ENCODE assay signal across 8 cellular contexts in the genomic region with DNA sequence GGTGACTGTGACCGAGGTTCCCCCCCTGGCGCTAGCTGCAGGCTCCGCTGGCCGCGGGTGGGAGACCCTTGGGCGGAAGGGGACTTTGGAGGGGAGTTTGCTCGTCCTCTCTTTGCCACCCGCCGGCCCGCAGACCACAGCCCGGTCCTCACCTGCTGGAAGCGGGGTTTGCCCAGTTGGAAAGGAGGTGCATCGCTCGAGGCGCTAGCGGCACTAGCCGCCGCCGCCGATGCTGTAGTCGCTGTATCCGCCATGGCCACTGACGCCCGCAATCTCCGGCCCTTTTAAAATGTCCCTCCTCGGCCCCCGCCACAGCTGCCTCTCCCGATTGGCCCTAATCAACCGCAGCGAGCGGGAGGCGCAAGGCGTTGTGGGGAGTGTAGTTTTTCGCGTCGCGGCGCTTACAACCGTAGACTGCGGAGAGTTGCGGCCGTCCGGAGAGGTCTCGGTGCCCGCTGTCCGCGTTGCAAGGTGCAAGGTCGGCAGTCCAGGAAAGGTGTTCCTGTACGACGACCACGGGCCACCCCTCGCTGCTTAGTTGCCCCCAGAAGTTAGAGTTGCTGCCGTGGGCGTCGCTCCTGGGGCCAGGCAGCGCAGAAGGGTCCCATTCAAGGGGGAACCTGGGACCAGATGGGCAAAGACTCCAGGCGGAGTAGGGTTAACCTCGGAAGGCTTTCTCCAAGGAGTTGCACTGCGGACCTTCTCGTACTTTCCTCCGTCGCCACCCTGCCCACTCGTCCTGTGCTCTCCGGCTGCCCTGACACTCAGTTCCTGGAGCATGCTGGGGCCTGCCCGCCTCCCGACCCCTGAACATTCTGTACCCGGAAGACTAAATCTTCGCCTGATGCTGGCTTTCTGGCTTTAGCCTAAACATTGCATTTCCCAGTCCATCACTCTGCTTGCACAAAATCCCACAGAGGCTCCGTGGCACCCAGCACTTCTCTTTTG. TPM values are rescaled to one million over a fixed set of nuclear protein-coding genes. Genes with fewer than 3 reads are reported as not detected.
DNase-seq lines count a peak whose midpoint lies in the region; ATAC-seq and TF ChIP-seq lines count a peak whose summit lies in the region.

A gene with protein sequence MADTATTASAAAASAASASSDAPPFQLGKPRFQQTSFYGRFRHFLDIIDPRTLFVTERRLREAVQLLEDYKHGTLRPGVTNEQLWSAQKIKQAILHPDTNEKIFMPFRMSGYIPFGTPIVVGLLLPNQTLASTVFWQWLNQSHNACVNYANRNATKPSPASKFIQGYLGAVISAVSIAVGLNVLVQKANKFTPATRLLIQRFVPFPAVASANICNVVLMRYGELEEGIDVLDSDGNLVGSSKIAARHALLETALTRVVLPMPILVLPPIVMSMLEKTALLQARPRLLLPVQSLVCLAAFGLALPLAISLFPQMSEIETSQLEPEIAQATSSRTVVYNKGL (minus strand): TSS at position 261 of the 948 bp plus-strand sequence. CDS start 7 bp downstream, at position 254.

- peak; percentile 18 for TF ChIP-seq CTCF in DND-41 (IDR thresholded peaks at IDR 0.05; ENCODE audit: borderline replicate concordance, extremely low read depth, low read length, poor library complexity, severe bottlenecking)

- no peaks in the 10 kb centered on the region for H4K20me1 ChIP-seq in DND-41 (ENCODE audit: insufficient read depth, low read length)

- H3K4me1 Mint-ChIP-seq in activated T-helper 1 cell treated with anti-CD3 and anti-CD28 coated beads, Interleukin-12 subunit alpha, Interleukin-12 subunit beta, Interleukin-2, Interleukin-4 antibody, amounts not matched to agents 30 ng/mL and 10 ng/mL and 1 ng/mL, durations not matched to agents 14 hours and 24 hours and 36 hours (ENCODE audit: low read depth) = peaks cover 28% of the 10 kb centered on the region
- peaks cover 14 to 39% (median 27%) of the 10 kb centered on the region in 7 donors for H3K4me1 Mint-ChIP-seq in naive thymus-derived CD4-positive, alpha-beta T cell
- peaks cover 22 to 30% of the 10 kb centered on the region in 2 donors for H3K4me1 Mint-ChIP-seq in stimulated activated naive B cell treated with anti-CD40 and anti-IgM and Interleukin-4, amounts not matched to agents 10 μg/mL and 1 μg/mL and 100 μg/mL, for 72 hours

- peak within 1 kb of the TSS; percentile 80 for H3K4me2 ChIP-seq in DND-41 (ENCODE audit: insufficient read depth, low read length)

- H3K4me3 Mint-ChIP-seq in activated T-helper 1 cell treated with anti-CD3 and anti-CD28 coated beads, Interleukin-12 subunit alpha, Interleukin-12 subunit beta, Interleukin-2, Interleukin-4 antibody, amounts not matched to agents 30 ng/mL and 10 ng/mL and 1 ng/mL, durations not matched to agents 14 hours and 24 hours and 36 hours = peak within 1 kb of the TSS; percentile 87
- peak within 1 kb of the TSS; percentile 82 to 98 (median 93) for H3K4me3 Mint-ChIP-seq in naive thymus-derived CD4-positive, alpha-beta T cell
- H3K4me3 Mint-ChIP-seq in stimulated activated naive B cell treated with anti-CD40 and anti-IgM and Interleukin-4, amounts not matched to agents 10 μg/mL and 1 μg/mL and 100 μg/mL, for 72 hours = peak within 1 kb of the TSS; percentile 88 to 95

- POLR2A ChIA-PET in naive thymus-derived CD4-positive, alpha-beta T cell (lab: Charles Lee) = interaction anchor here (0.9 to 1.2 kb wide), 4 partner anchors 40 to 161 kb away, joined by 4 to 5 read pairs (median 5); a partner anchor contains a TSS

- H3K27ac ChIP-seq in DND-41 (ENCODE audit: low read length) = peak within 1 kb of the TSS; percentile 79
- H3K27ac ChIP-seq in naive thymus-derived CD4-positive, alpha-beta T cell (ENCODE audit: low read depth, low read length) = peak within 1 kb of the TSS; percentile 81

- H2AFZ ChIP-seq in DND-41 (ENCODE audit: low read depth, low read length) = peak within 1 kb of the TSS; percentile 88

- H3K9me3 Mint-ChIP-seq in activated T-helper 1 cell treated with anti-CD3 and anti-CD28 coated beads, Interleukin-12 subunit alpha, Interleukin-12 subunit beta, Interleukin-2, Interleukin-4 antibody, amounts not matched to agents 30 ng/mL and 10 ng/mL and 1 ng/mL, durations not matched to agents 14 hours and 24 hours and 36 hours = no peaks in the 10 kb centered on the region
- peaks cover 0 to 3% (median 0%) of the 10 kb centered on the region in 11 donors for H3K9me3 Mint-ChIP-seq in naive thymus-derived CD4-positive, alpha-beta T cell
- H3K9me3 Mint-ChIP-seq in stimulated activated naive B cell treated with anti-CD40 and anti-IgM and Interleukin-4, amounts not matched to agents 10 μg/mL and 1 μg/mL and 100 μg/mL, for 72 hours = no peaks in the 10 kb centered on the region

- peaks cover 20% of the 10 kb centered on the region for H3K27me3 Mint-ChIP-seq in activated T-helper 1 cell treated with anti-CD3 and anti-CD28 coated beads, Interleukin-12 subunit alpha, Interleukin-12 subunit beta, Interleukin-2, Interleukin-4 antibody, amounts not matched to agents 30 ng/mL and 10 ng/mL and 1 ng/mL, durations not matched to agents 14 hours and 24 hours and 36 hours (ENCODE audit: insufficient read depth)
- peaks cover 0 to 18% (median 0%) of the 10 kb centered on the region in 5 donors for H3K27me3 Mint-ChIP-seq in naive thymus-derived CD4-positive, alpha-beta T cell
- no peaks in the 10 kb centered on the region for H3K27me3 Mint-ChIP-seq in stimulated activated naive B cell treated with anti-CD40 and anti-IgM and Interleukin-4, amounts not matched to agents 10 μg/mL and 1 μg/mL and 100 μg/mL, for 72 hours

- H3K27ac Mint-ChIP-seq in activated T-helper 1 cell treated with anti-CD3 and anti-CD28 coated beads, Interleukin-12 subunit alpha, Interleukin-12 subunit beta, Interleukin-2, Interleukin-4 antibody, amounts not matched to agents 30 ng/mL and 10 ng/mL and 1 ng/mL, durations not matched to agents 14 hours and 24 hours and 36 hours = peak within 1 kb of the TSS; percentile 90
- H3K27ac Mint-ChIP-seq in naive thymus-derived CD4-positive, alpha-beta T cell = peak within 1 kb of the TSS; percentile 86 to 96 (median 94)
- peak within 1 kb of the TSS; percentile 94 for H3K27ac Mint-ChIP-seq in stimulated activated naive B cell treated with anti-CD40 and anti-IgM and Interleukin-4, amounts not matched to agents 10 μg/mL and 1 μg/mL and 100 μg/mL, for 72 hours

- peaks cover 34% of the 10 kb centered on the region for H3K79me2 ChIP-seq in DND-41 (ENCODE audit: insufficient read depth, low read length)

- H3K36me3 ChIP-seq in DND-41 (ENCODE audit: insufficient read depth, low read length) = no peaks in the 10 kb centered on the region; the same call in 1 of the 2 replicates
- peaks cover 0 to 6% (median 0%) of the 10 kb centered on the region in 3 experiments for H3K36me3 ChIP-seq in naive thymus-derived CD4-positive, alpha-beta T cell (ENCODE audit: control insufficient read depth in 2 of 3, insufficient read depth in 3 of 3, low read length in 3 of 3)

- peaks cover 10% of the 10 kb centered on the region for H3K36me3 Mint-ChIP-seq in activated T-helper 1 cell treated with anti-CD3 and anti-CD28 coated beads, Interleukin-12 subunit alpha, Interleukin-12 subunit beta, Interleukin-2, Interleukin-4 antibody, amounts not matched to agents 30 ng/mL and 10 ng/mL and 1 ng/mL, durations not matched to agents 14 hours and 24 hours and 36 hours (ENCODE audit: low read depth)
- H3K36me3 Mint-ChIP-seq in naive thymus-derived CD4-positive, alpha-beta T cell = peaks cover 0 to 4% (median 0%) of the 10 kb centered on the region in 5 donors
- peaks cover 6% of the 10 kb centered on the region in 2 donors for H3K36me3 Mint-ChIP-seq in stimulated activated naive B cell treated with anti-CD40 and anti-IgM and Interleukin-4, amounts not matched to agents 10 μg/mL and 1 μg/mL and 100 μg/mL, for 72 hours

- H3K9ac ChIP-seq in DND-41 (ENCODE audit: low read depth, low read length) = peak within 1 kb of the TSS; percentile 70

- no peaks in the 10 kb centered on the region for H3K9me3 ChIP-seq in DND-41 (ENCODE audit: insufficient read depth, low read length, severe bottlenecking)
- H3K9me3 ChIP-seq in naive thymus-derived CD4-positive, alpha-beta T cell (ENCODE audit: control insufficient read depth in 2 of 3, low read length in 3 of 3) = no peaks in the 10 kb centered on the region

- peaks cover 32% of the 10 kb centered on the region for H3K4me1 ChIP-seq in DND-41 (ENCODE audit: insufficient read depth, low read length)
- peaks cover 5 to 7% of the 10 kb centered on the region in 2 donors for H3K4me1 ChIP-seq in naive thymus-derived CD4-positive, alpha-beta T cell (ENCODE audit: control insufficient read depth in 2 of 2, insufficient read depth in 2 of 2, low read length in 2 of 2)

- H3K27me3 ChIP-seq in DND-41 (ENCODE audit: insufficient read depth, low read length, poor library complexity) = peaks cover under 1% of the 10 kb centered on the region
- H3K27me3 ChIP-seq in naive thymus-derived CD4-positive, alpha-beta T cell (ENCODE audit: control insufficient read depth in 2 of 2, insufficient read depth in 2 of 2, low read length in 2 of 2) = no peaks in the 10 kb centered on the region

- peak within 1 kb of the TSS; percentile 53 to 61 for H3K4me3 ChIP-seq in DND-41 (ENCODE audit: low read depth in 1 of 2, low read length in 2 of 2)
- peak within 1 kb of the TSS; percentile 98 for H3K4me3 ChIP-seq in naive thymus-derived CD4-positive, alpha-beta T cell (ENCODE audit: low read length)

- ATAC-seq in DND-41 (ENCODE audit: insufficient read depth, low read depth) = peak; percentile 79
- ATAC-seq in GM21825 (IDR thresholded peaks at IDR 0.05; ENCODE audit: unreplicated experiment) = peak; percentile 75
- ATAC-seq in naive thymus-derived CD4-positive, alpha-beta T cell = peak; percentile 88
- ATAC-seq in stimulated activated naive B cell treated with anti-CD40 and anti-IgM and Interleukin-4, amounts not matched to agents 10 μg/mL and 1 μg/mL and 100 μg/mL, for 72 hours (replicated peaks) = peak; percentile 81 to 85

- DNase-seq in DND-41 (peak; percentile 90), Kasumi-1 (lab: John Stamatoyannopoulos, UW) (peak; percentile 87 to 89), RPMI7951 (ENCODE audit: low read depth) (peak; percentile 92), fibroblast of gingiva (ENCODE audit: low read depth) (peak; percentile 90)
- DNase-seq in activated T-helper 1 cell treated with anti-CD3 and anti-CD28 coated beads, Interleukin-12 subunit alpha, Interleukin-12 subunit beta, Interleukin-2, Interleukin-4 antibody, amounts not matched to agents 30 ng/mL and 10 ng/mL and 1 ng/mL, durations not matched to agents 14 hours and 24 hours and 36 hours (ENCODE audit: low spot score) = peak; percentile 84
- peak; percentile 79 to 91 (median 88) for DNase-seq in naive thymus-derived CD4-positive, alpha-beta T cell
- peak; percentile 92 for DNase-seq in stimulated activated naive B cell treated with anti-CD40 and anti-IgM and Interleukin-4, amounts not matched to agents 10 μg/mL and 1 μg/mL and 100 μg/mL, for 72 hours

- intact Hi-C loops in activated T-helper 1 cell treated with anti-CD3 and anti-CD28 coated beads, Interleukin-12 subunit alpha, Interleukin-12 subunit beta, Interleukin-2, Interleukin-4 antibody, amounts not matched to agents 30 ng/mL and 10 ng/mL and 1 ng/mL, durations not matched to agents 14 hours and 24 hours and 36 hours (cut with micrococcal nuclease) = loop anchor here (1.0 to 5.0 kb wide), 11 partner anchors 14 to 1383 kb away; a partner anchor contains a TSS
- intact Hi-C loops in naive thymus-derived CD4-positive, alpha-beta T cell (cut with micrococcal nuclease) = loop anchor here (1.0 to 5.0 kb wide), 21 partner anchors 14 to 1941 kb away; a partner anchor contains a TSS

- CTCF ChIA-PET in naive thymus-derived CD4-positive, alpha-beta T cell (lab: Charles Lee) = interaction anchor here (2.0 kb wide), 1 partner anchor 106 kb away, joined by 9 read pairs; no protein-coding TSS in a partner anchor

RNA-seq across cellular contexts. Expression of the gene that starts here (rescaled TPM):
- total RNA-seq in RPMI7951 (2014; rRNA removed; shearing (Covaris generic)) = 8.7 and 18.3 TPM in 2 replicates
- total RNA-seq in activated T-helper 1 cell treated with anti-CD3 and anti-CD28 coated beads, Interleukin-12 subunit alpha, Interleukin-12 subunit beta, Interleukin-2, Interleukin-4 antibody, amounts not matched to agents 30 ng/mL and 10 ng/mL and 1 ng/mL, durations not matched to agents 14 hours and 24 hours and 36 hours = 9.5 and 12.0 TPM in 2 replicates
- total RNA-seq in naive thymus-derived CD4-positive, alpha-beta T cell = 10 to 100 TPM in 3 of 5 experiments, 1 to 10 TPM in 2; 8.8 to 17.4 (median 10.9) TPM
- polyA plus RNA-seq in naive thymus-derived CD4-positive, alpha-beta T cell = 1 to 10 TPM; 2.2 to 4.4 TPM

Comparison
In these comparisons a context has a peak if more than half of its experiments do, and no peak if none do; other contexts are left out.
1. Peak in every context shown above with its lines: DNase-seq, ATAC-seq, H3K4me3 ChIP-seq and H3K27ac ChIP-seq.